1 cellular context compared by ENCODE assay signal in the genomic region with DNA sequence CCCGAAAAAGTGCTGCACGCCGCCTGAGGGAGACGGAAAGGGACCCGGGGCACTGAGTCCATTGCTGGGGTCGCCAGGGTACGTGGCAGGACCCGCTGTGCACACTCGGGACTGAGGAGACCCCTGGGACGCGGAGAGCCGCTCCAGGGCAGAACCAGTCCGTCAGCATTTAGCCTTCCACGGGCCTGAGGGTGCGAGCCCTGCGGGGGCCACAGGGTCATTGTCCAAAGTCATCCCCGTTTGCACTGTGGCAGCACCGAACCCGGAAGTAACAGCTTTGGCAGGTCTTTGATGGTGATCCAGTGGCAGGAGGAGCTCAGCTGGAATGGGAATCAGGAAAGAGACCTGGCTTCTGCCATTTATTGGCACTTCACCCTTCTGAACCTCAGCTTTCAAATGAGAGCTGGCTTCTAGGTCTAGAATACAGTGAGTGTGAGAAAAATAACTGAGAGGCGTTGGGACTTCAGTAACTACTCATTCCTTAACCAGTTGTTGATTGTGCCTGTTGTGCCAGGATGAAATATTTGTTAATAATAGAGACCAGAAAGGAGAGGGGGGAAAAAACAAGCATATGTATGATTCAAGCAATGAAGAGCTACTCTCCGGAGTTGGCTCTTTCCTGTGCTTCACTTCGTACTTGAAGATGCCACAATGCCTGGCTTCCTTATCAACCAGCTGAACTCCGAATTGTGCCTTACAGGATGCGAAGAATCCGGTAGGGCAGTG.
A peak's percentile ranks its signal among the peaks of the same experiment; 100 is the strongest.
TF ChIP-seq lines count a peak whose summit lies in the region.

No MANE protein-coding gene starts in this region.

TF ChIP-seq in HEK293, 187 proteins besides CTCF, POLR2A, EP300 and RAD21 (continued from another document and continues in another):
- TF ChIP-seq, protein P1, sequence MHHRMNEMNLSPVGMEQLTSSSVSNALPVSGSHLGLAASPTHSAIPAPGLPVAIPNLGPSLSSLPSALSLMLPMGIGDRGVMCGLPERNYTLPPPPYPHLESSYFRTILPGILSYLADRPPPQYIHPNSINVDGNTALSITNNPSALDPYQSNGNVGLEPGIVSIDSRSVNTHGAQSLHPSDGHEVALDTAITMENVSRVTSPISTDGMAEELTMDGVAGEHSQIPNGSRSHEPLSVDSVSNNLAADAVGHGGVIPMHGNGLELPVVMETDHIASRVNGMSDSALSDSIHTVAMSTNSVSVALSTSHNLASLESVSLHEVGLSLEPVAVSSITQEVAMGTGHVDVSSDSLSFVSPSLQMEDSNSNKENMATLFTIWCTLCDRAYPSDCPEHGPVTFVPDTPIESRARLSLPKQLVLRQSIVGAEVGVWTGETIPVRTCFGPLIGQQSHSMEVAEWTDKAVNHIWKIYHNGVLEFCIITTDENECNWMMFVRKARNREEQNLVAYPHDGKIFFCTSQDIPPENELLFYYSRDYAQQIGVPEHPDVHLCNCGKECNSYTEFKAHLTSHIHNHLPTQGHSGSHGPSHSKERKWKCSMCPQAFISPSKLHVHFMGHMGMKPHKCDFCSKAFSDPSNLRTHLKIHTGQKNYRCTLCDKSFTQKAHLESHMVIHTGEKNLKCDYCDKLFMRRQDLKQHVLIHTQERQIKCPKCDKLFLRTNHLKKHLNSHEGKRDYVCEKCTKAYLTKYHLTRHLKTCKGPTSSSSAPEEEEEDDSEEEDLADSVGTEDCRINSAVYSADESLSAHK (tag by site-specific recombination; IDR thresholded peaks at IDR 0.05), result no peak
- no peak for TF ChIP-seq HOXD13 (CRISPR knock-in tag; IDR thresholded peaks at IDR 0.05; ENCODE audit: borderline replicate concordance)
- TF ChIP-seq SCRT2 (tag by site-specific recombination; IDR thresholded peaks at IDR 0.05), result peak; percentile 68
- no peak for TF ChIP-seq ZNF221 (tag by site-specific recombination; IDR thresholded peaks at IDR 0.05; ENCODE audit: borderline replicate concordance)
- TF ChIP-seq, protein P2, sequence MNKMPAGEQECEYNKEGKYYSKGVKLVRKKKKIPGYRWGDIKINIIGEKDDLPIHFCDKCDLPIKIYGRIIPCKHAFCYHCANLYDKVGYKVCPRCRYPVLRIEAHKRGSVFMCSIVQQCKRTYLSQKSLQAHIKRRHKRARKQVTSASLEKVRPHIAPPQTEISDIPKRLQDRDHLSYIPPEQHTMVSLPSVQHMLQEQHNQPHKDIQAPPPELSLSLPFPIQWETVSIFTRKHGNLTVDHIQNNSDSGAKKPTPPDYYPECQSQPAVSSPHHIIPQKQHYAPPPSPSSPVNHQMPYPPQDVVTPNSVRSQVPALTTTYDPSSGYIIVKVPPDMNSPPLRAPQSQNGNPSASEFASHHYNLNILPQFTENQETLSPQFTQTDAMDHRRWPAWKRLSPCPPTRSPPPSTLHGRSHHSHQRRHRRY (tag by site-specific recombination; IDR thresholded peaks at IDR 0.05), result no peak
- no peak for TF ChIP-seq ZNF747 (tag by site-specific recombination; IDR thresholded peaks at IDR 0.05)
- 0 out of 2 replicates have a peak, but pooled peaks have one; percentile 47 for TF ChIP-seq ZIC2 (tag by site-specific recombination; IDR thresholded peaks at IDR 0.05)
- TF ChIP-seq SP7 (tag by site-specific recombination; IDR thresholded peaks at IDR 0.05), result no peak
- TF ChIP-seq, protein P3, sequence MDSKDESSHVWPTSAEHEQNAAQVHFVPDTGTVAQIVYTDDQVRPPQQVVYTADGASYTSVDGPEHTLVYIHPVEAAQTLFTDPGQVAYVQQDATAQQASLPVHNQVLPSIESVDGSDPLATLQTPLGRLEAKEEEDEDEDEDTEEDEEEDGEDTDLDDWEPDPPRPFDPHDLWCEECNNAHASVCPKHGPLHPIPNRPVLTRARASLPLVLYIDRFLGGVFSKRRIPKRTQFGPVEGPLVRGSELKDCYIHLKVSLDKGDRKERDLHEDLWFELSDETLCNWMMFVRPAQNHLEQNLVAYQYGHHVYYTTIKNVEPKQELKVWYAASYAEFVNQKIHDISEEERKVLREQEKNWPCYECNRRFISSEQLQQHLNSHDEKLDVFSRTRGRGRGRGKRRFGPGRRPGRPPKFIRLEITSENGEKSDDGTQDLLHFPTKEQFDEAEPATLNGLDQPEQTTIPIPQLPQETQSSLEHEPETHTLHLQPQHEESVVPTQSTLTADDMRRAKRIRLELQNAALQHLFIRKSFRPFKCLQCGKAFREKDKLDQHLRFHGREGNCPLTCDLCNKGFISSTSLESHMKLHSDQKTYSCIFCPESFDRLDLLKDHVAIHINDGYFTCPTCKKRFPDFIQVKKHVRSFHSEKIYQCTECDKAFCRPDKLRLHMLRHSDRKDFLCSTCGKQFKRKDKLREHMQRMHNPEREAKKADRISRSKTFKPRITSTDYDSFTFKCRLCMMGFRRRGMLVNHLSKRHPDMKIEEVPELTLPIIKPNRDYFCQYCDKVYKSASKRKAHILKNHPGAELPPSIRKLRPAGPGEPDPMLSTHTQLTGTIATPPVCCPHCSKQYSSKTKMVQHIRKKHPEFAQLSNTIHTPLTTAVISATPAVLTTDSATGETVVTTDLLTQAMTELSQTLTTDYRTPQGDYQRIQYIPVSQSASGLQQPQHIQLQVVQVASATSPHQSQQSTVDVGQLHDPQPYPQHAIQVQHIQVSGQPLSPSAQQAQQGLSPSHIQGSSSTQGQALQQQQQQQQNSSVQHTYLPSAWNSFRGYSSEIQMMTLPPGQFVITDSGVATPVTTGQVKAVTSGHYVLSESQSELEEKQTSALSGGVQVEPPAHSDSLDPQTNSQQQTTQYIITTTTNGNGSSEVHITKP (tag by site-specific recombination; IDR thresholded peaks at IDR 0.05), result peak; percentile 73
- no peak for TF ChIP-seq ZNF560 (tag by site-specific recombination; IDR thresholded peaks at IDR 0.05; ENCODE audit: borderline replicate concordance)
- TF ChIP-seq, protein P4, sequence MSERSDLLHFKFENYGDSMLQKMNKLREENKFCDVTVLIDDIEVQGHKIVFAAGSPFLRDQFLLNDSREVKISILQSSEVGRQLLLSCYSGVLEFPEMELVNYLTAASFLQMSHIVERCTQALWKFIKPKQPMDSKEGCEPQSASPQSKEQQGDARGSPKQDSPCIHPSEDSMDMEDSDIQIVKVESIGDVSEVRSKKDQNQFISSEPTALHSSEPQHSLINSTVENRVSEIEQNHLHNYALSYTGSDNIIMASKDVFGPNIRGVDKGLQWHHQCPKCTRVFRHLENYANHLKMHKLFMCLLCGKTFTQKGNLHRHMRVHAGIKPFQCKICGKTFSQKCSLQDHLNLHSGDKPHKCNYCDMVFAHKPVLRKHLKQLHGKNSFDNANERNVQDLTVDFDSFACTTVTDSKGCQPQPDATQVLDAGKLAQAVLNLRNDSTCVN (tag by site-specific recombination; optimal IDR thresholded peaks at IDR 0.05), result peak; percentile 30
- no peak for TF ChIP-seq ZNF530 (tag by site-specific recombination; IDR thresholded peaks at IDR 0.05; ENCODE audit: low read depth)
- TF ChIP-seq ZNF621 (tag by site-specific recombination; IDR thresholded peaks at IDR 0.05), result no peak
- TF ChIP-seq ZFP37 (tag by site-specific recombination; IDR thresholded peaks at IDR 0.05), result 0 out of 2 replicates have a peak, but pooled peaks have one; percentile 36
- 0 out of 2 replicates have a peak, but pooled peaks have one; percentile 31 for TF ChIP-seq ZNF660 (tag by site-specific recombination; IDR thresholded peaks at IDR 0.05)
- TF ChIP-seq ZBTB21 (tag by site-specific recombination; IDR thresholded peaks at IDR 0.05), result no peak
- TF ChIP-seq, protein P5, sequence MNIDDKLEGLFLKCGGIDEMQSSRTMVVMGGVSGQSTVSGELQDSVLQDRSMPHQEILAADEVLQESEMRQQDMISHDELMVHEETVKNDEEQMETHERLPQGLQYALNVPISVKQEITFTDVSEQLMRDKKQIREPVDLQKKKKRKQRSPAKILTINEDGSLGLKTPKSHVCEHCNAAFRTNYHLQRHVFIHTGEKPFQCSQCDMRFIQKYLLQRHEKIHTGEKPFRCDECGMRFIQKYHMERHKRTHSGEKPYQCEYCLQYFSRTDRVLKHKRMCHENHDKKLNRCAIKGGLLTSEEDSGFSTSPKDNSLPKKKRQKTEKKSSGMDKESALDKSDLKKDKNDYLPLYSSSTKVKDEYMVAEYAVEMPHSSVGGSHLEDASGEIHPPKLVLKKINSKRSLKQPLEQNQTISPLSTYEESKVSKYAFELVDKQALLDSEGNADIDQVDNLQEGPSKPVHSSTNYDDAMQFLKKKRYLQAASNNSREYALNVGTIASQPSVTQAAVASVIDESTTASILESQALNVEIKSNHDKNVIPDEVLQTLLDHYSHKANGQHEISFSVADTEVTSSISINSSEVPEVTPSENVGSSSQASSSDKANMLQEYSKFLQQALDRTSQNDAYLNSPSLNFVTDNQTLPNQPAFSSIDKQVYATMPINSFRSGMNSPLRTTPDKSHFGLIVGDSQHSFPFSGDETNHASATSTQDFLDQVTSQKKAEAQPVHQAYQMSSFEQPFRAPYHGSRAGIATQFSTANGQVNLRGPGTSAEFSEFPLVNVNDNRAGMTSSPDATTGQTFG (tag by site-specific recombination; IDR thresholded peaks at IDR 0.05; ENCODE audit: borderline replicate concordance), result no peak
- TF ChIP-seq, protein P6, sequence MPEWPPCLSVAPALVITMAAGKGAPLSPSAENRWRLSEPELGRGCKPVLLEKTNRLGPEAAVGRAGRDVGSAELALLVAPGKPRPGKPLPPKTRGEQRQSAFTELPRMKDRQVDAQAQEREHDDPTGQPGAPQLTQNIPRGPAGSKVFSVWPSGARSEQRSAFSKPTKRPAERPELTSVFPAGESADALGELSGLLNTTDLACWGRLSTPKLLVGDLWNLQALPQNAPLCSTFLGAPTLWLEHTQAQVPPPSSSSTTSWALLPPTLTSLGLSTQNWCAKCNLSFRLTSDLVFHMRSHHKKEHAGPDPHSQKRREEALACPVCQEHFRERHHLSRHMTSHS (tag by site-specific recombination; IDR thresholded peaks at IDR 0.05), result no peak
- TF ChIP-seq OVOL3 (tag by site-specific recombination; IDR thresholded peaks at IDR 0.05), result no peak
- no peak for TF ChIP-seq ZNF248 (tag by site-specific recombination; IDR thresholded peaks at IDR 0.05)
- TF ChIP-seq ZNF302 (tag by site-specific recombination; IDR thresholded peaks at IDR 0.05; ENCODE audit: low read depth), result no peak
- TF ChIP-seq ZNF2 (tag by site-specific recombination; IDR thresholded peaks at IDR 0.05), result no peak
- TF ChIP-seq, protein P7, sequence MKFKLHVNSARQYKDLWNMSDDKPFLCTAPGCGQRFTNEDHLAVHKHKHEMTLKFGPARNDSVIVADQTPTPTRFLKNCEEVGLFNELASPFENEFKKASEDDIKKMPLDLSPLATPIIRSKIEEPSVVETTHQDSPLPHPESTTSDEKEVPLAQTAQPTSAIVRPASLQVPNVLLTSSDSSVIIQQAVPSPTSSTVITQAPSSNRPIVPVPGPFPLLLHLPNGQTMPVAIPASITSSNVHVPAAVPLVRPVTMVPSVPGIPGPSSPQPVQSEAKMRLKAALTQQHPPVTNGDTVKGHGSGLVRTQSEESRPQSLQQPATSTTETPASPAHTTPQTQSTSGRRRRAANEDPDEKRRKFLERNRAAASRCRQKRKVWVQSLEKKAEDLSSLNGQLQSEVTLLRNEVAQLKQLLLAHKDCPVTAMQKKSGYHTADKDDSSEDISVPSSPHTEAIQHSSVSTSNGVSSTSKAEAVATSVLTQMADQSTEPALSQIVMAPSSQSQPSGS (tag by site-specific recombination; IDR thresholded peaks at IDR 0.05; ENCODE audit: low read depth), result no peak
- TF ChIP-seq ZBTB20 (tag by site-specific recombination; IDR thresholded peaks at IDR 0.05), result peak; percentile 77; the same call in 1 of the 2 replicates
- TF ChIP-seq, protein P8, sequence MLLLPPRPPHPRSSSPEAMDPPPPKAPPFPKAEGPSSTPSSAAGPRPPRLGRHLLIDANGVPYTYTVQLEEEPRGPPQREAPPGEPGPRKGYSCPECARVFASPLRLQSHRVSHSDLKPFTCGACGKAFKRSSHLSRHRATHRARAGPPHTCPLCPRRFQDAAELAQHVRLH (tag by site-specific recombination; IDR thresholded peaks at IDR 0.05), result no peak
- TF ChIP-seq ZNF785 (tag by site-specific recombination; IDR thresholded peaks at IDR 0.05), result no peak
- no peak for TF ChIP-seq ZNF701 (tag by site-specific recombination; IDR thresholded peaks at IDR 0.05)
- TF ChIP-seq, protein P9, sequence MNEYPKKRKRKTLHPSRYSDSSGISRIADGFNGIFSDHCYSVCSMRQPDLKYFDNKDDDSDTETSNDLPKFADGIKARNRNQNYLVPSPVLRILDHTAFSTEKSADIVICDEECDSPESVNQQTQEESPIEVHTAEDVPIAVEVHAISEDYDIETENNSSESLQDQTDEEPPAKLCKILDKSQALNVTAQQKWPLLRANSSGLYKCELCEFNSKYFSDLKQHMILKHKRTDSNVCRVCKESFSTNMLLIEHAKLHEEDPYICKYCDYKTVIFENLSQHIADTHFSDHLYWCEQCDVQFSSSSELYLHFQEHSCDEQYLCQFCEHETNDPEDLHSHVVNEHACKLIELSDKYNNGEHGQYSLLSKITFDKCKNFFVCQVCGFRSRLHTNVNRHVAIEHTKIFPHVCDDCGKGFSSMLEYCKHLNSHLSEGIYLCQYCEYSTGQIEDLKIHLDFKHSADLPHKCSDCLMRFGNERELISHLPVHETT (tag by site-specific recombination; IDR thresholded peaks at IDR 0.05), result no peak
- no peak for TF ChIP-seq GLIS1 (tag by site-specific recombination; IDR thresholded peaks at IDR 0.05)
- TF ChIP-seq KLF16 (tag by site-specific recombination; IDR thresholded peaks at IDR 0.05), result no peak
- no peak for TF ChIP-seq ZNF791 (tag by site-specific recombination; IDR thresholded peaks at IDR 0.05)
- no peak for TF ChIP-seq ZNF37A (tag by site-specific recombination; IDR thresholded peaks at IDR 0.05)
- TF ChIP-seq ZNF571 (tag by site-specific recombination; IDR thresholded peaks at IDR 0.05), result no peak
- no peak for TF ChIP-seq ZNF610 (tag by site-specific recombination; IDR thresholded peaks at IDR 0.05; ENCODE audit: borderline replicate concordance)
- TF ChIP-seq ZNF341 (tag by site-specific recombination; IDR thresholded peaks at IDR 0.05; ENCODE audit: low read depth), result peak; percentile 61
- TF ChIP-seq, protein P10, sequence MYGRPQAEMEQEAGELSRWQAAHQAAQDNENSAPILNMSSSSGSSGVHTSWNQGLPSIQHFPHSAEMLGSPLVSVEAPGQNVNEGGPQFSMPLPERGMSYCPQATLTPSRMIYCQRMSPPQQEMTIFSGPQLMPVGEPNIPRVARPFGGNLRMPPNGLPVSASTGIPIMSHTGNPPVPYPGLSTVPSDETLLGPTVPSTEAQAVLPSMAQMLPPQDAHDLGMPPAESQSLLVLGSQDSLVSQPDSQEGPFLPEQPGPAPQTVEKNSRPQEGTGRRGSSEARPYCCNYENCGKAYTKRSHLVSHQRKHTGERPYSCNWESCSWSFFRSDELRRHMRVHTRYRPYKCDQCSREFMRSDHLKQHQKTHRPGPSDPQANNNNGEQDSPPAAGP (tag by site-specific recombination; IDR thresholded peaks at IDR 0.05), result 0 out of 2 replicates have a peak, but pooled peaks have one; percentile 7
- TF ChIP-seq ZNF24 (tag by site-specific recombination; IDR thresholded peaks at IDR 0.05), result no peak
- no peak for TF ChIP-seq TCF7L2 (IDR thresholded peaks at IDR 0.05; ENCODE audit: borderline replicate concordance, low read depth, low read length)
- TF ChIP-seq BCL11B (tag by site-specific recombination; IDR thresholded peaks at IDR 0.05; ENCODE audit: low read depth), result 0 out of 2 replicates have a peak, but pooled peaks have one; percentile 24
- no peak for TF ChIP-seq ZNF433 (tag by site-specific recombination; IDR thresholded peaks at IDR 0.05; ENCODE audit: low read depth)
- TF ChIP-seq ZNF501 (tag by site-specific recombination; IDR thresholded peaks at IDR 0.05), result no peak
- TF ChIP-seq EGR2 (tag by site-specific recombination; IDR thresholded peaks at IDR 0.05; ENCODE audit: low read depth), result no peak
- TF ChIP-seq ZNF776 (tag by site-specific recombination; IDR thresholded peaks at IDR 0.05; ENCODE audit: borderline replicate concordance), result no peak
